17 cellular contexts compared by ENCODE assay signal in the genomic region with DNA sequence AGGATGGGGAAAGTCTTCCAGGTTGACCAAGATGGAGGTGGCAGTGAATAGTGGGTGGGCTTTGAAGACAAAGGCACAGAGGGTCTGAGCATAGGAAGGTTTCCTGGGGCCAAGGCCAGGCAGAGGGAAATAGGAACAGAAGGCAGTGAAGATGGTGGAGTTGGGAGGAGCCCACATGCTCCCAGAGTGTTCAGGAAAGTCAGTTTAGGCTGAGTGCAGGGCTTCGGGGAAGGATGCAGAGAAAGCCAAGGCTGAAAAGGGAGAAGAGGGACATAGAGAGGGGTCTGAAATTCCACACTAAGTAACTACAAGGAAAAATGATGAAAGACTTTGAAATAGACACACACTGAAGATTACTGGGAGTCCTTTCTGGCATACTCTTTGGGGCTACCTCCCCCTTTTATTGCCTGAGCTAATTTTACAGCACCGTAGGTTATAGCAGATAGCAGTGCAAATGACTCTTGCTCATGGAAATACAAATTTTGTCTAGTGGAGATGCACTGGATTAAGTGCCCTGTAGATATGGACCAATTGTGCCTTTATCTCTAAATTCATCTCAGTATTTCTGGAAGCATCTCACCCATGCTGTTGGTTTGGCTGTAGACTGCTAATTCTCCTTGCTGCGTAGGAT. TPM values are rescaled to one million over a fixed set of nuclear protein-coding genes. Genes with fewer than 3 reads are reported as not detected.
"Had no signal": no experiment of that assay in that cellular context is flagged by ENCODE, and none has a peak within 500 bp of the region (broad histone marks: within the 10 kb centered on the region; RNA-seq: fewer than 3 reads in every experiment).

No MANE protein-coding gene starts in this region.

- H3K4me3 Mint-ChIP-seq: activated naive CD8-positive, alpha-beta T cell treated with anti-CD3 and anti-CD28 coated beads for 36 hours had no signal

- H3K36me3 ChIP-seq: breast epithelium, heart left ventricle, right atrium auricular region, upper lobe of right lung had no signal

- H3K9me3 Mint-ChIP-seq: activated naive CD8-positive, alpha-beta T cell treated with anti-CD3 and anti-CD28 coated beads for 36 hours had no signal

- H3K36me3 Mint-ChIP-seq: activated naive CD8-positive, alpha-beta T cell treated with anti-CD3 and anti-CD28 coated beads for 36 hours had no signal

- H3K4me1 ChIP-seq: breast epithelium had no signal

- H3K27ac ChIP-seq: breast epithelium, right atrium auricular region, skin epidermis, upper lobe of right lung had no signal

- DNase-seq: activated CD4-positive, alpha-beta T cell treated with anti-CD3 and anti-CD28 coated beads, Interleukin-2, amount 50 U/mL, for 4 hours; activated CD4-positive, CD25-positive, alpha-beta regulatory T cell treated with anti-CD3 and anti-CD28 coated beads, Interleukin-2, amount 50 U/mL, for 72 hours; activated effector memory CD4-positive, alpha-beta T cell treated with anti-CD3 and anti-CD28 coated beads, Interleukin-2, amount 50 U/mL, for 16 hours; activated naive CD8-positive, alpha-beta T cell treated with anti-CD3 and anti-CD28 coated beads for 36 hours; foreskin melanocyte; heart left ventricle; nucleus accumbens; SHP77 treated with DMSO at 0.1 percent for 48 hours; T-helper 9 cell; upper lobe of right lung had no signal

- H3K27me3 ChIP-seq: breast epithelium, heart left ventricle, right atrium auricular region had no signal

- H3K9me3 ChIP-seq: breast epithelium, heart left ventricle, right atrium auricular region, upper lobe of right lung had no signal

- H3K27ac Mint-ChIP-seq: activated naive CD8-positive, alpha-beta T cell treated with anti-CD3 and anti-CD28 coated beads for 36 hours had no signal

- H3K4me3 ChIP-seq: breast epithelium, right atrium auricular region, skin epidermis, upper lobe of right lung had no signal

- ATAC-seq: heart left ventricle, upper lobe of right lung had no signal

RNA-seq across cellular contexts. Expression of a gene that starts 53.4 kb away (rescaled TPM):
- total RNA-seq: activated naive CD8-positive, alpha-beta T cell treated with anti-CD3 and anti-CD28 coated beads for 36 hours; breast epithelium; lower leg skin; posterior vena cava; right atrium auricular region; subcutaneous adipose tissue; upper lobe of right lung had no signal
- polyA plus RNA-seq: heart left ventricle, keratinocyte had no signal
